9 cellular contexts compared by ENCODE assay signal in the genomic region with DNA sequence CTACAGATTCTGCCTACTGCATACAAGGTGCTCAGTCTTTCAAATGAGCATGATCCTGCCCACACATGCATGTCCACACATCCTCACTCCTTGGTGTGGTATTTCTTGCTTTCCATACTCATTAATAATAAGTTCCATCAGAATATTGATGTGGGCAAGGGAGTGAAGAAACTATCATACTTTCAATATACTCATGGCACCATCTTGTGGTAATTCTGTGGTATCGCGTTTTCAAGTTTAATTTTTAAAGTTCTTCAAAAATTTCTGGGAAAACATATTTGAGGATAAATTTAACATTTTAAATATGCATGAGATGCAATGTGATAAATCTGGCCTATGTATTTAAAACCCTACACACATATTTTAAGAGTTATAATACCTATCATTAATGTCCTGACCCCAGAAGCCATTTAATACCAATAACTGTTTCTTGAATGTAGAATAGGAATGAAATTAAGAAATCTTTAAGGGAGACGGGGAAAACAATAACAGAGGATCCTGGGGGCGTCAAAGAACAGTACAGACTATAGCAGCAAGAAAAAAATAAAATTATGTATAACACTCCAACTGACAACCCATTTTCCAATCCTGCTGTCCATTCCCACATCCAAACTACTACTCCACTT.
DNase-seq lines count a peak whose midpoint lies in the region; FAIRE-seq and TF ChIP-seq lines count a peak whose summit lies in the region.
"Had no signal": no experiment of that assay in that cellular context is flagged by ENCODE, and none has a peak within 500 bp of the region (broad histone marks: within the 10 kb centered on the region; RNA-seq: fewer than 3 reads in every experiment).

No MANE protein-coding gene starts in this region.

- H3K36me3 ChIP-seq in Peyer's patch (no peaks in the 10 kb centered on the region), smooth muscle cell (ENCODE audit: low read depth) (no peaks in the 10 kb centered on the region)
- H3K36me3 ChIP-seq: SJSA1 had no signal

- no peak overlapping the region for H3K4me3 ChIP-seq in Peyer's patch
- no peak overlapping the region for H3K4me3 ChIP-seq in smooth muscle cell
- H3K4me3 ChIP-seq: SJSA1 had no signal

- no peaks in the 10 kb centered on the region for H3K9me3 ChIP-seq in Peyer's patch
- H3K9me3 ChIP-seq in smooth muscle cell (replicated peaks; ENCODE audit: low read depth): no peaks in the 10 kb centered on the region
- H3K9me3 ChIP-seq: SJSA1 had no signal

- H3F3A ChIP-seq in smooth muscle cell (ENCODE audit: low read depth): peaks cover 8% of the 10 kb centered on the region

- no peaks in the 10 kb centered on the region for H3K27me3 ChIP-seq in Peyer's patch
- no peaks in the 10 kb centered on the region for H3K27me3 ChIP-seq in smooth muscle cell (ENCODE audit: low read depth)
- H3K27me3 ChIP-seq: SJSA1 had no signal

- H3K4me2 ChIP-seq in smooth muscle cell: no peak overlapping the region

- no peaks in the 10 kb centered on the region for H4K20me1 ChIP-seq in smooth muscle cell (ENCODE audit: low read depth)

- no peak for TF ChIP-seq POLR2A in Peyer's patch (IDR thresholded peaks at IDR 0.05)

- 18% methylated on average over 4 of the region's 4 CpGs for WGBS in smooth muscle cell (ENCODE audit: low lambda C conversion rate)

- H2AFZ ChIP-seq in smooth muscle cell (ENCODE audit: low read depth): no peak overlapping the region

- no peak overlapping the region for H3K9ac ChIP-seq in smooth muscle cell (ENCODE audit: low read depth)

- no peaks in the 10 kb centered on the region for H3K4me1 ChIP-seq in Peyer's patch
- H3K4me1 ChIP-seq in smooth muscle cell (ENCODE audit: low read depth): peaks cover 6% of the 10 kb centered on the region
- H3K4me1 ChIP-seq: SJSA1 had no signal

- TF ChIP-seq CTCF in Peyer's patch (IDR thresholded peaks at IDR 0.05) (peak in 5 of 6 experiments; percentile 7 to 81 (median 70)), smooth muscle cell (IDR thresholded peaks at IDR 0.05; ENCODE audit: borderline replicate concordance, insufficient read depth, poor library complexity, severe bottlenecking) (peak; percentile 88)

- DNase-seq in G401 (ENCODE audit: low spot score): peak; percentile 40
- peak; percentile 14 for DNase-seq in HTR-8/SVneo (ENCODE audit: insufficient read length, low spot score)
- DNase-seq in Peyer's patch: no peak
- DNase-seq in fibroblast of peridontal ligament (ENCODE audit: extremely low read depth): peak; percentile 67
- DNase-seq in smooth muscle cell (lab: John Stamatoyannopoulos, UW; ENCODE audit: unreplicated experiment): no peak
- no peak for DNase-seq in activated T-cell treated with anti-CD3 and anti-CD28 coated beads, Interleukin-2, amount 50 U/mL, for 1 hour
- no peak for DNase-seq in GM19238 (ENCODE audit: insufficient read length, low spot score)
- DNase-seq in UCSD-AML1 (lab: John Stamatoyannopoulos, UW; ENCODE audit: unreplicated experiment): no peak

- H3K79me2 ChIP-seq in smooth muscle cell (ENCODE audit: low read depth): no peaks in the 10 kb centered on the region

- FAIRE-seq in HTR-8/SVneo (lab: Jason Lieb, UNC): no peak

- H3K27ac ChIP-seq in Peyer's patch (no peak overlapping the region), smooth muscle cell (ENCODE audit: low read depth) (no peak overlapping the region)
- H3K27ac ChIP-seq: SJSA1 had no signal

- in situ Hi-C loops in G401 (cut with HindIII; ENCODE audit: low sequenced_read_pairs): no loop called here

Comparison
In these comparisons a context has a peak if more than half of its experiments do, and no peak if none do; other contexts are left out.
1. DNase-seq: peak in G401 (single experiment), HTR-8/SVneo (single experiment) and fibroblast of peridontal ligament (single experiment); none in Peyer's patch (0 of 3), smooth muscle cell (single experiment), activated T-cell treated with anti-CD3 and anti-CD28 coated beads, Interleukin-2, amount 50 U/mL, for 1 hour (single experiment), GM19238 (single experiment) and UCSD-AML1 (single experiment).